In genomic region chr19:53102701-53103140, GRCh38 we compare ENCODE assay signal across 8 cellular contexts. TPM values are rescaled to one million over a fixed set of nuclear protein-coding genes. Genes with fewer than 3 reads are reported as not detected.
DNase-seq lines count a peak whose midpoint lies in the region; ATAC-seq and TF ChIP-seq lines count a peak whose summit lies in the region.

No MANE protein-coding gene starts in this region.

- H3K79me2 ChIP-seq in DND-41 (ENCODE audit: insufficient read depth, low read length), result peaks cover 53% of the 10 kb centered on the region
- peaks cover 35% of the 10 kb centered on the region for H3K79me2 ChIP-seq in parathyroid adenoma

- peak; percentile 28 for ATAC-seq in DND-41 (ENCODE audit: insufficient read depth, low read depth)
- ATAC-seq in GM19463 (IDR thresholded peaks at IDR 0.05; ENCODE audit: unreplicated experiment), result no peak

- H3K36me3 ChIP-seq in DND-41 (ENCODE audit: insufficient read depth, low read length) (peaks cover 23% of the 10 kb centered on the region), HAP-1 (replicated peaks) (no peaks in the 10 kb centered on the region; the same call in 1 of the 2 replicates), parathyroid adenoma (ENCODE audit: control insufficient read depth, insufficient read depth, low read length) (no peaks in the 10 kb centered on the region)

- H3K9me3 ChIP-seq in DND-41 (ENCODE audit: insufficient read depth, low read length, severe bottlenecking), result no peaks in the 10 kb centered on the region
- H3K9me3 ChIP-seq in HAP-1, result no peaks in the 10 kb centered on the region
- H3K9me3 ChIP-seq in parathyroid adenoma (ENCODE audit: control insufficient read depth, low read length), result no peaks in the 10 kb centered on the region

- peak overlapping the region; percentile 84 for H3K27ac Mint-ChIP-seq in activated T-helper 2 cell treated with anti-CD3 and anti-CD28 coated beads, Interferon-gamma antibody, Interleukin-2, Interleukin-4, amounts not matched to agents 10 μg/mL and 5 μg/mL and 100 μg/mL, durations not matched to agents 14 hours and 24 hours and 36 hours

- peak overlapping the region; percentile 97 for H3K4me2 ChIP-seq in DND-41 (ENCODE audit: insufficient read depth, low read length)
- peak overlapping the region; percentile 95 for H3K4me2 ChIP-seq in parathyroid adenoma (ENCODE audit: low read length)

- H2AFZ ChIP-seq in DND-41 (ENCODE audit: low read depth, low read length) (peak overlapping the region; percentile 93), parathyroid adenoma (peak overlapping the region; percentile 87)

- H3K4me3 ChIP-seq in DND-41 (ENCODE audit: low read depth in 1 of 2, low read length in 2 of 2), result peak overlapping the region; percentile 74 to 81
- H3K4me3 ChIP-seq in HAP-1, result peak overlapping the region; percentile 89
- peak overlapping the region; percentile 93 for H3K4me3 ChIP-seq in parathyroid adenoma (ENCODE audit: low read depth, low read length)

- peaks cover 28% of the 10 kb centered on the region for H4K20me1 ChIP-seq in DND-41 (ENCODE audit: insufficient read depth, low read length)

- in situ Hi-C loops in HAP-1 (cut with MboI; ENCODE audit: low sequenced_read_pairs), result no loop called here

- DNase-seq in DND-41, result peak; percentile 62
- DNase-seq in HAP-1 (ENCODE audit: low spot score in 2 of 2), result peak in 1 of 2 experiments; percentile 37
- peak; percentile 24 for DNase-seq in NCI-H2171 (lab: John Stamatoyannopoulos, UW)
- DNase-seq in activated T-helper 2 cell treated with anti-CD3 and anti-CD28 coated beads, Interferon-gamma antibody, Interleukin-2, Interleukin-4, amounts not matched to agents 10 μg/mL and 5 μg/mL and 100 μg/mL, durations not matched to agents 14 hours and 24 hours and 36 hours (ENCODE audit: low spot score), result peak; percentile 57
- DNase-seq in glomerular visceral epithelial cell (ENCODE audit: extremely low spot score), result peak; percentile 37
- no peak for DNase-seq in SIG-M5 (lab: John Stamatoyannopoulos, UW)

- H3K4me3 Mint-ChIP-seq in activated T-helper 2 cell treated with anti-CD3 and anti-CD28 coated beads, Interferon-gamma antibody, Interleukin-2, Interleukin-4, amounts not matched to agents 10 μg/mL and 5 μg/mL and 100 μg/mL, durations not matched to agents 14 hours and 24 hours and 36 hours (ENCODE audit: low read depth), result peak overlapping the region; percentile 87

- intact Hi-C loops in activated T-helper 2 cell treated with anti-CD3 and anti-CD28 coated beads, Interferon-gamma antibody, Interleukin-2, Interleukin-4, amounts not matched to agents 10 μg/mL and 5 μg/mL and 100 μg/mL, durations not matched to agents 14 hours and 24 hours and 36 hours (cut with micrococcal nuclease), result loop anchor here (2.0 to 5.0 kb wide), 4 partner anchors 56 to 364 kb away; partner anchors contain the start of genes ZNF347 and ZNF813

- TF ChIP-seq CTCF in DND-41 (IDR thresholded peaks at IDR 0.05; ENCODE audit: borderline replicate concordance, extremely low read depth, low read length, poor library complexity, severe bottlenecking), result no peak
- TF ChIP-seq CTCF in parathyroid adenoma (IDR thresholded peaks at IDR 0.05), result no peak

- peak overlapping the region; percentile 86 for H3K27ac ChIP-seq in DND-41 (ENCODE audit: low read length)
- H3K27ac ChIP-seq in parathyroid adenoma, result peak overlapping the region; percentile 88

- H3K4me1 ChIP-seq in DND-41 (ENCODE audit: insufficient read depth, low read length), result peaks cover 37% of the 10 kb centered on the region
- no peaks in the 10 kb centered on the region for H3K4me1 ChIP-seq in HAP-1
- peaks cover 2% of the 10 kb centered on the region for H3K4me1 ChIP-seq in parathyroid adenoma

- H3K4me1 Mint-ChIP-seq in activated T-helper 2 cell treated with anti-CD3 and anti-CD28 coated beads, Interferon-gamma antibody, Interleukin-2, Interleukin-4, amounts not matched to agents 10 μg/mL and 5 μg/mL and 100 μg/mL, durations not matched to agents 14 hours and 24 hours and 36 hours (ENCODE audit: low read depth), result peaks cover 19% of the 10 kb centered on the region

- peaks cover 36% of the 10 kb centered on the region for H3K9me3 Mint-ChIP-seq in activated T-helper 2 cell treated with anti-CD3 and anti-CD28 coated beads, Interferon-gamma antibody, Interleukin-2, Interleukin-4, amounts not matched to agents 10 μg/mL and 5 μg/mL and 100 μg/mL, durations not matched to agents 14 hours and 24 hours and 36 hours

- no peaks in the 10 kb centered on the region for H3K27me3 ChIP-seq in DND-41 (ENCODE audit: insufficient read depth, low read length, poor library complexity)
- H3K27me3 ChIP-seq in HAP-1 (ENCODE audit: low read depth), result no peaks in the 10 kb centered on the region
- H3K27me3 ChIP-seq in parathyroid adenoma (ENCODE audit: control insufficient read depth, insufficient read depth, low read length), result no peaks in the 10 kb centered on the region

- peaks cover 46% of the 10 kb centered on the region for H3K36me3 Mint-ChIP-seq in activated T-helper 2 cell treated with anti-CD3 and anti-CD28 coated beads, Interferon-gamma antibody, Interleukin-2, Interleukin-4, amounts not matched to agents 10 μg/mL and 5 μg/mL and 100 μg/mL, durations not matched to agents 14 hours and 24 hours and 36 hours (ENCODE audit: low read depth)

- no peaks in the 10 kb centered on the region for H3K27me3 Mint-ChIP-seq in activated T-helper 2 cell treated with anti-CD3 and anti-CD28 coated beads, Interferon-gamma antibody, Interleukin-2, Interleukin-4, amounts not matched to agents 10 μg/mL and 5 μg/mL and 100 μg/mL, durations not matched to agents 14 hours and 24 hours and 36 hours (ENCODE audit: low read depth)

- H3K9ac ChIP-seq in DND-41 (ENCODE audit: low read depth, low read length) (peak overlapping the region; percentile 90), parathyroid adenoma (peak overlapping the region; percentile 82)

RNA-seq across cellular contexts. Expression of gene ZNF160, which starts 0.5 kb away (rescaled TPM):
- 35.3 and 39.3 TPM in 2 replicates for total RNA-seq in activated T-helper 2 cell treated with anti-CD3 and anti-CD28 coated beads, Interferon-gamma antibody, Interleukin-2, Interleukin-4, amounts not matched to agents 10 μg/mL and 5 μg/mL and 100 μg/mL, durations not matched to agents 14 hours and 24 hours and 36 hours

RNA-seq across cellular contexts. Expression of gene ZNF415, which starts 30.0 kb away (rescaled TPM):
- total RNA-seq in activated T-helper 2 cell treated with anti-CD3 and anti-CD28 coated beads, Interferon-gamma antibody, Interleukin-2, Interleukin-4, amounts not matched to agents 10 μg/mL and 5 μg/mL and 100 μg/mL, durations not matched to agents 14 hours and 24 hours and 36 hours, result 0.39 and 0.41 TPM in 2 replicates

RNA-seq across cellular contexts. Expression of gene ZNF347, which starts 56.1 kb away (rescaled TPM):
- 5.4 and 7.8 TPM in 2 replicates for total RNA-seq in activated T-helper 2 cell treated with anti-CD3 and anti-CD28 coated beads, Interferon-gamma antibody, Interleukin-2, Interleukin-4, amounts not matched to agents 10 μg/mL and 5 μg/mL and 100 μg/mL, durations not matched to agents 14 hours and 24 hours and 36 hours

RNA-seq across cellular contexts. Expression of gene ERVV-2, which starts 58.2 kb away (rescaled TPM):
- not detected in 2 replicates for total RNA-seq in activated T-helper 2 cell treated with anti-CD3 and anti-CD28 coated beads, Interferon-gamma antibody, Interleukin-2, Interleukin-4, amounts not matched to agents 10 μg/mL and 5 μg/mL and 100 μg/mL, durations not matched to agents 14 hours and 24 hours and 36 hours
